Comparison of ENCODE assay signal across 8 cellular contexts in the genomic region with DNA sequence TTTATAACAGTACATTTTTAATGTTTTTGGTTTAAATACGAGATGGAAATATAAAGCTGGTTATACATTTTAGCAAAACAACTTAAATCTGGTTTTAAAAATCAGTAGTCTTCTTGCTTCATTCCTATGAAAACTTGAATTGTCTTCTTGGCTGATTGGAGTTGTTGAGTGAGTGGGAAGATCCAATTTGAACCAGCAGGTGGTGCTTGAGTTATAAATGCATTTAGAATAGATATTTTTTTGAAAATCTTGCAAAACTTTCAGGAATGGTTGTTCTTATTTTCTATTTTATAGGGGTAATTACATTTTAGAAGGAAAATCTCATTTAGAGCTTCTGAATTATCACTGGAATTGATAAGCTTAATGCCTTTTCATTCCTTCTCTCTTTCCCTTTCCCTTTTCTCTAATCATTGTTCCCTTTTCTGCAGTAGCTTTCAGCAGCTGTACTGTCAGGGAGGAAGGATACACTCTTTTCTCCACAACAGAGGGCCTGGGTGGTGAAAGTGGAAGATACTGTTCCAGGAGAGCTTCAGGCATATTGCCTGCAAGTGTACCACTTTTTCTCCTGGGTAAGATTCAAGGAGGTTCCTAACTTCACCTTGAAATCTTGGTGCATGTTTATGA.
DNase-seq lines count a peak whose midpoint lies in the region; FAIRE-seq and TF ChIP-seq lines count a peak whose summit lies in the region.

No MANE protein-coding gene starts in this region.

- in situ Hi-C loops in ACHN (cut with HindIII; ENCODE audit: low pct_ligation_motif_present, low pct_unique_long_range_greater_than_20kb, low sequenced_read_pairs) = no loop called here
- in situ Hi-C loops in SK-MEL-5 (cut with HindIII; ENCODE audit: low pct_unique_long_range_greater_than_20kb, low sequenced_read_pairs) = no loop called here

- TF ChIP-seq POLR2A in H54 (IDR thresholded peaks at IDR 0.05; ENCODE audit: low read depth, low read length) = no peak

- peak; percentile 62 for DNase-seq in ACHN
- no peak for DNase-seq in H54 (ENCODE audit: insufficient read length, low spot score)
- peak; percentile 67 for DNase-seq in SK-MEL-5 (ENCODE audit: low read depth, low spot score)
- peak; percentile 55 for DNase-seq in globus pallidus (ENCODE audit: low spot score)
- DNase-seq in NCI-H510A (lab: John Stamatoyannopoulos, UW) = no peak
- DNase-seq in NCI-H345 (lab: John Stamatoyannopoulos, UW) = no peak
- no peak for DNase-seq in activated gamma-delta T cell treated with Interleukin-2 at 50 U/mL for 16 hours
- DNase-seq in activated CD8-positive, alpha-beta memory T cell treated with anti-CD3 and anti-CD28 coated beads for 24 hours = no peak

- FAIRE-seq in H54 (lab: Jason Lieb, UNC) = peak; percentile 30

Comparison
In these comparisons a context has a peak if more than half of its experiments do, and no peak if none do; other contexts are left out.
1. DNase-seq: peak in ACHN (single experiment), SK-MEL-5 (single experiment) and globus pallidus (single experiment); none in H54 (single experiment), NCI-H510A (single experiment), NCI-H345 (single experiment), activated gamma-delta T cell treated with Interleukin-2 at 50 U/mL for 16 hours (single experiment) and activated CD8-positive, alpha-beta memory T cell treated with anti-CD3 and anti-CD28 coated beads for 24 hours (single experiment).